1 cellular context compared by ENCODE assay signal in genomic region chr19:11288349-11288748, GRCh38.
TF ChIP-seq lines count a peak whose summit lies in the region.

No MANE protein-coding gene starts in this region.

TF ChIP-seq in K562, 482 proteins besides CTCF, POLR2A, EP300 and RAD21:
- TF ChIP-seq DEAF1 (CRISPR knock-in tag; IDR thresholded peaks at IDR 0.05): 0 out of 2 replicates have a peak, but pooled peaks have one; percentile 22
- peak; percentile 31 for TF ChIP-seq SMC3 (conservative IDR thresholded peaks at IDR 0.05; ENCODE audit: insufficient read depth, low read depth, low read length)
- no peak for TF ChIP-seq MEIS2 (IDR thresholded peaks at IDR 0.05; ENCODE audit: partially characterized antibody)
